In the genomic region with DNA sequence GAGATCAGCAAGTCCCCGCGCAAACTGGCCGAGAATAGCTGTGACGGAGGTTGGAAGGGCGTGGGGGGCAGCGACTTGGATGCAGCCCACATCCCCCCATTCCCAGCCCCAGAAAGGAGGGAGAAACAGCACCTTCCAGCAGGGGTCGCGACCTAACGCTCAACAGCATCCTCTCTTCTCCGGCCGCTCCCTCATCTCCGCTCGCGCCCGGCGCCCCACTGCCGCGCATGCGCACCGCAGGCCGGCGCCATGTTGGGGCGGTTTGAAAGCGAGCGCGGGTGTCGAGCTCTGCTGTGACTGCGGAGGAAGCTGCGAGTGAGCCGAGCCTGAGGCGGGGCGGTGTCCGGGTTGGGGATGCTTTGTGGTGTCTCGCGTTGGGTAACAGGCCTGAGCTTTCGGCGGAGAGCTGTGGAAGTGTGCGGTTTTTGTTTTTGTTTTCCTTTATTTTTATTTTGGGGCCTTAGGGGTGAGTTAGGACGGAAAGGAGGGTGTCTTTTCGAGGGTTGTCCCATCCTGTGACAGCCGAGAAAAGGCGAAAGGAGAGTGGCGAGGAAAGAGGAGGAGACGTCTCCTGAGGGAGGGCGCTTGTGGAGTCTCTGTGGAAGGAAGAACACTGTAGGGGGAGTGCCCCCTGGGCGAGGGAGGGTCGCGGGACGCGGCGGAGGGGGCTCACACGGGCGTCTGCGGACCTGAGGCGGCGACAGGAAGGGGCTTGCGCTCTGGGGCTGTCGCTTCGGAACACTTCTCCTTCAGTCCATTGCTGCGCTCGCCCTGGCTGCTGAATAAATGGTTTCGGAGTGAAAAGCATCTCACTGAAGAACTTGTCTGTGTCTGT, we compare ENCODE assay signal across 1 cellular context.
TF ChIP-seq lines count a peak whose summit lies in the region.

TSS of gene C18orf54 (plus strand) at position 247 of the 835 bp plus-strand sequence. CDS start 2,667 bp downstream, outside the sequence.
TSS of gene STARD6 (minus strand) at position 199 of the 835 bp plus-strand sequence. CDS start 3,285 bp downstream, outside the sequence.

TF ChIP-seq in HepG2, 621 proteins besides CTCF, POLR2A, EP300 and RAD21 (continued from another document and continues in another):
- TF ChIP-seq NR2F6 (IDR thresholded peaks at IDR 0.05) (no peak), NR2F6 (CRISPR knock-in tag; IDR thresholded peaks at IDR 0.05) (peak; percentile 66), WIZ (CRISPR knock-in tag; IDR thresholded peaks at IDR 0.05) (peak; percentile 68; the same call in 1 of the 2 replicates), ZUFSP (CRISPR knock-in tag; IDR thresholded peaks at IDR 0.05; ENCODE audit: borderline replicate concordance) (no peak), ZNF589 (CRISPR knock-in tag; conservative IDR thresholded peaks at IDR 0.05) (peak; percentile 76; the same call in 1 of the 2 replicates), ZNF614 (CRISPR knock-in tag; IDR thresholded peaks at IDR 0.05; ENCODE audit: borderline replicate concordance) (peak; percentile 80), GATAD1 (CRISPR knock-in tag; IDR thresholded peaks at IDR 0.05) (peak; percentile 87), ZNF879 (CRISPR knock-in tag; IDR thresholded peaks at IDR 0.05) (no peak), POLR2G (IDR thresholded peaks at IDR 0.05; ENCODE audit: low read depth, low read length) (peak; percentile 73), ZNF761 (CRISPR knock-in tag; conservative IDR thresholded peaks at IDR 0.05) (0 out of 2 replicates have a peak, but pooled peaks have one; percentile 42), ZNF335 (CRISPR knock-in tag; IDR thresholded peaks at IDR 0.05) (0 out of 2 replicates have a peak, but pooled peaks have one; percentile 42), MTA1 (CRISPR knock-in tag; IDR thresholded peaks at IDR 0.05; ENCODE audit: borderline replicate concordance) (peak; percentile 44; the same call in 1 of the 2 replicates), SOX6 (IDR thresholded peaks at IDR 0.05) (no peak), SOX6 (CRISPR knock-in tag; IDR thresholded peaks at IDR 0.05) (peak; percentile 29; the same call in 1 of the 2 replicates), HINFP (CRISPR knock-in tag; IDR thresholded peaks at IDR 0.05; ENCODE audit: low read depth) (no peak), ZBTB14 (CRISPR knock-in tag; IDR thresholded peaks at IDR 0.05) (peak; percentile 76), THAP11 (CRISPR knock-in tag; IDR thresholded peaks at IDR 0.05) (peak; percentile 76), REPIN1 (CRISPR knock-in tag; IDR thresholded peaks at IDR 0.05; ENCODE audit: borderline replicate concordance, low read depth) (peak; percentile 54; the same call in 1 of the 2 replicates), ZNF124 (CRISPR knock-in tag; IDR thresholded peaks at IDR 0.05) (peak; percentile 45; the same call in 1 of the 2 replicates), ZBTB21 (CRISPR knock-in tag; IDR thresholded peaks at IDR 0.05) (no peak), MED13 (CRISPR knock-in tag; IDR thresholded peaks at IDR 0.05) (0 out of 2 replicates have a peak, but pooled peaks have one; percentile 24), ZNF883 (CRISPR knock-in tag; IDR thresholded peaks at IDR 0.05; ENCODE audit: not compliant biosample characterization) (peak; percentile 46), ZHX2 (IDR thresholded peaks at IDR 0.05; ENCODE audit: low read depth) (peak; percentile 64; the same call in 1 of the 2 replicates), ZHX2 (CRISPR knock-in tag; IDR thresholded peaks at IDR 0.05; ENCODE audit: borderline replicate concordance) (no peak), MAFK (conservative IDR thresholded peaks at IDR 0.05 in 1 of 2, IDR thresholded peaks at IDR 0.05 in 1 of 2; ENCODE audit: low read length in 2 of 2) (no peak), GLI4 (CRISPR knock-in tag; IDR thresholded peaks at IDR 0.05; ENCODE audit: borderline replicate concordance) (0 out of 2 replicates have a peak, but pooled peaks have one; percentile 67), TARDBP (CRISPR knock-in tag; IDR thresholded peaks at IDR 0.05) (peak; percentile 52), TAF15 (IDR thresholded peaks at IDR 0.05; ENCODE audit: low read depth, low read length, poor library complexity, severe bottlenecking) (peak; percentile 13), NPAS2 (CRISPR knock-in tag; IDR thresholded peaks at IDR 0.05; ENCODE audit: borderline replicate concordance) (no peak), ZMYM3 (CRISPR knock-in tag; IDR thresholded peaks at IDR 0.05) (0 out of 2 replicates have a peak, but pooled peaks have one; percentile 9), SALL1 (CRISPR knock-in tag; IDR thresholded peaks at IDR 0.05) (peak; percentile 71), ELF1 (CRISPR knock-in tag; IDR thresholded peaks at IDR 0.05) (no peak), TGIF2 (CRISPR knock-in tag; IDR thresholded peaks at IDR 0.05) (peak; percentile 73; the same call in 1 of the 2 replicates), ZNF580 (CRISPR knock-in tag; IDR thresholded peaks at IDR 0.05; ENCODE audit: borderline replicate concordance, low read depth) (peak; percentile 59; the same call in 1 of the 2 replicates), DBP (CRISPR knock-in tag; IDR thresholded peaks at IDR 0.05; ENCODE audit: not compliant biosample characterization) (no peak), IRF2 (CRISPR knock-in tag; IDR thresholded peaks at IDR 0.05) (peak; percentile 37; the same call in 1 of the 2 replicates), BCL6 (CRISPR knock-in tag; IDR thresholded peaks at IDR 0.05) (0 out of 2 replicates have a peak, but pooled peaks have one; percentile 27)
- TF ChIP-seq, protein P1, sequence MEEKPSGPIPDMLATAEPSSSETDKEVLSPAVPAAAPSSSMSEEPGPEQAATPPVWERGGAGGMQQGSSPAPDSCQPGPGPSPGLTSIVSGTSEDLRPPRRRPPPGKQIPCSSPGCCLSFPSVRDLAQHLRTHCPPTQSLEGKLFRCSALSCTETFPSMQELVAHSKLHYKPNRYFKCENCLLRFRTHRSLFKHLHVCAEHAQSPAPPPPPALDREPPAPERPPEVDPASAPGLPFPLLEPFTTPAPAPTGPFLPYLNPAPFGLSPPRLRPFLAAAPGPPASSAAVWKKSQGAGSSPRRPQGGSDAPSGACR (CRISPR knock-in tag; IDR thresholded peaks at IDR 0.05) = 0 out of 2 replicates have a peak, but pooled peaks have one; percentile 60
- TF ChIP-seq, protein P2, sequence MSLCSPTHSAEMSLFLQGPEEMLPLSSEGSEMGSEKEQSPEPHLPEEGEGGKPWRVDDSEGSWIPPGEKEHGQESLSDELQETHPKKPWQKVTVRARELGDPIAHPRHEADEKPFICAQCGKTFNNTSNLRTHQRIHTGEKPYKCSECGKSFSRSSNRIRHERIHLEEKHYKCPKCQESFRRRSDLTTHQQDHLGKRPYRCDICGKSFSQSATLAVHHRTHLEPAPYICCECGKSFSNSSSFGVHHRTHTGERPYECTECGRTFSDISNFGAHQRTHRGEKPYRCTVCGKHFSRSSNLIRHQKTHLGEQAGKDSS (CRISPR knock-in tag; IDR thresholded peaks at IDR 0.05; ENCODE audit: borderline replicate concordance, low read depth) = peak; percentile 66; the same call in 1 of the 2 replicates
- TF ChIP-seq, protein P3, sequence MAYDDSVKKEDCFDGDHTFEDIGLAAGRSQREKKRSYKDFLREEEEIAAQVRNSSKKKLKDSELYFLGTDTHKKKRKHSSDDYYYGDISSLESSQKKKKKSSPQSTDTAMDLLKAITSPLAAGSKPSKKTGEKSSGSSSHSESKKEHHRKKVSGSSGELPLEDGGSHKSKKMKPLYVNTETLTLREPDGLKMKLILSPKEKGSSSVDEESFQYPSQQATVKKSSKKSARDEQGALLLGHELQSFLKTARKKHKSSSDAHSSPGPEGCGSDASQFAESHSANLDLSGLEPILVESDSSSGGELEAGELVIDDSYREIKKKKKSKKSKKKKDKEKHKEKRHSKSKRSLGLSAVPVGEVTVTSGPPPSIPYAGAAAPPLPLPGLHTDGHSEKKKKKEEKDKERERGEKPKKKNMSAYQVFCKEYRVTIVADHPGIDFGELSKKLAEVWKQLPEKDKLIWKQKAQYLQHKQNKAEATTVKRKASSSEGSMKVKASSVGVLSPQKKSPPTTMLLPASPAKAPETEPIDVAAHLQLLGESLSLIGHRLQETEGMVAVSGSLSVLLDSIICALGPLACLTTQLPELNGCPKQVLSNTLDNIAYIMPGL (CRISPR knock-in tag; IDR thresholded peaks at IDR 0.05; ENCODE audit: borderline replicate concordance in 1 of 2, low read depth in 1 of 2) = peak; percentile 83 to 84
- TF ChIP-seq, protein P4, sequence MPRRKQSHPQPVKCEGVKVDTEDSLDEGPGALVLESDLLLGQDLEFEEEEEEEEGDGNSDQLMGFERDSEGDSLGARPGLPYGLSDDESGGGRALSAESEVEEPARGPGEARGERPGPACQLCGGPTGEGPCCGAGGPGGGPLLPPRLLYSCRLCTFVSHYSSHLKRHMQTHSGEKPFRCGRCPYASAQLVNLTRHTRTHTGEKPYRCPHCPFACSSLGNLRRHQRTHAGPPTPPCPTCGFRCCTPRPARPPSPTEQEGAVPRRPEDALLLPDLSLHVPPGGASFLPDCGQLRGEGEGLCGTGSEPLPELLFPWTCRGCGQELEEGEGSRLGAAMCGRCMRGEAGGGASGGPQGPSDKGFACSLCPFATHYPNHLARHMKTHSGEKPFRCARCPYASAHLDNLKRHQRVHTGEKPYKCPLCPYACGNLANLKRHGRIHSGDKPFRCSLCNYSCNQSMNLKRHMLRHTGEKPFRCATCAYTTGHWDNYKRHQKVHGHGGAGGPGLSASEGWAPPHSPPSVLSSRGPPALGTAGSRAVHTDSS (CRISPR knock-in tag; conservative IDR thresholded peaks at IDR 0.05) = no peak
